9 cellular contexts compared by ENCODE assay signal in the genomic region with DNA sequence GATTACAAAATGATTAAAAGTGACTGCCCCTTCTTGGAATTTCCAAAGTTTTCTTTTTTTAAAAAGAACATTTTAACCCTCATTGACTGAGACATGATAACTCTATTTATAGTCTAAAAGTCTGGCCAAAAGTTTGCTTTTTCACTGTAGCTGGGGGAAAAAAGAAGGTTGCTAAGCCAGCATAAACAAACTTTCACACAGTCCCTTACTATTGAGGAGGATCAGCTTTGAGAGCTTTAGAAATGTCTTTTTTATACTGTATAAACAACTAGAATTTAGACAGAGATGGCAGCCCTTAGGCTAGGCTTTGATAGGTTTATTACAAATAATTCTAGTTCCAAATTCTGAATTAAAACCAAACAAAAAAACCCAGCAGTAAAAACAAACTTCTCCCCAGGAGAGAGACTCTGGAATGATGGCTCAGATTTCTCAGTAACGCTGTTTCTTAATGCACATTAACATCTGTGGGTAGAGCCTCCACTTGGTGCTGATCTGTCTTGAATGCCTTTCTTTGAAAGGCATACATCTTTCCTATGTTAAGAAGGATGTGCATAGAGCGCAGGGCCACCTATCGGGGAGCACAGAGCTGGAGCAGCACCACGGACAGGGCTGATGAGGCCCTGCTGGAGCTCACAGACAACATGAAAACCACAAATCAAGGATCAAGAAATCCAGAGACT.
DNase-seq lines count a peak whose midpoint lies in the region; ATAC-seq, FAIRE-seq and TF ChIP-seq lines count a peak whose summit lies in the region.
"Had no signal": no experiment of that assay in that cellular context is flagged by ENCODE, and none has a peak within 500 bp of the region (broad histone marks: within the 10 kb centered on the region; RNA-seq: fewer than 3 reads in every experiment).

No MANE protein-coding gene starts in this region.

- H3F3A ChIP-seq in GM23338 (replicated peaks; ENCODE audit: low read depth), result no peaks in the 10 kb centered on the region

- H3K9me1 ChIP-seq in endothelial cell of umbilical vein (replicated peaks; ENCODE audit: control insufficient read depth, extremely low read depth, insufficient read depth, low read length), result no peaks in the 10 kb centered on the region

- no peaks in the 10 kb centered on the region for H3K27me3 ChIP-seq in GM23338 (ENCODE audit: insufficient read depth)
- peaks cover 0 to 1% of the 10 kb centered on the region in 2 experiments for H3K27me3 ChIP-seq in endothelial cell of umbilical vein (ENCODE audit: control insufficient read depth in 2 of 2, insufficient read depth in 2 of 2, low read length in 2 of 2)
- no peaks in the 10 kb centered on the region for H3K27me3 ChIP-seq in lower lobe of right lung (ENCODE audit: low read depth)

- peaks cover 5% of the 10 kb centered on the region for H3K27me3 Mint-ChIP-seq in GM23338 (ENCODE audit: insufficient read depth, low read depth, poor library complexity)

- H3K4me3 Mint-ChIP-seq in GM23338, result no peak overlapping the region

- peak; percentile 77 for DNase-seq in GM23338 (ENCODE audit: low spot score)
- peak; percentile 23 for DNase-seq in NCI-H82 (lab: John Stamatoyannopoulos, UW)
- no peak for DNase-seq in endothelial cell of umbilical vein (ENCODE audit: low read depth, low spot score)
- peak; percentile 4 for DNase-seq in skeletal muscle cell (ENCODE audit: low read depth)
- DNase-seq in lower lobe of right lung, result no peak
- DNase-seq in NCI-H1048 (lab: John Stamatoyannopoulos, UW), result no peak
- DNase-seq: NCI-H1105 had no signal

- H3K36me3 ChIP-seq in GM23338 (ENCODE audit: insufficient read depth), result peaks cover 6% of the 10 kb centered on the region; the same call in 1 of the 2 replicates
- H3K36me3 ChIP-seq in endothelial cell of umbilical vein (ENCODE audit: control insufficient read depth in 2 of 2, extremely low read depth in 1 of 2, insufficient read depth in 2 of 2, low read length in 2 of 2), result no peaks in the 10 kb centered on the region
- peaks cover 22% of the 10 kb centered on the region for H3K36me3 ChIP-seq in lower lobe of right lung

- H3K9ac ChIP-seq in endothelial cell of umbilical vein (replicated peaks; ENCODE audit: extremely low read depth, insufficient read depth, low read length), result no peak overlapping the region

- H3K4me1 Mint-ChIP-seq in GM23338, result peaks cover 15% of the 10 kb centered on the region

- no TSS peak for BruUV-seq in endothelial cell of umbilical vein (replicated peaks; lab: Mats Ljungman, UMichigan)

- peaks cover 7% of the 10 kb centered on the region for H3K36me3 Mint-ChIP-seq in GM23338 (ENCODE audit: low read depth)

- 0 out of 2 replicates have a peak, but pooled peaks cover 6% of the 10 kb centered on the region for H3K9me2 ChIP-seq in GM23338 (ENCODE audit: insufficient read depth)

- no peaks in the 10 kb centered on the region for H3K4me1 ChIP-seq in GM23338 (ENCODE audit: insufficient read depth)
- peaks cover 4% of the 10 kb centered on the region for H3K4me1 ChIP-seq in endothelial cell of umbilical vein (ENCODE audit: control insufficient read depth, extremely low read depth, insufficient read depth, low read length)
- H3K4me1 ChIP-seq in lower lobe of right lung, result peaks cover 31% of the 10 kb centered on the region

- TF ChIP-seq CTCF in GM23338 (conservative IDR thresholded peaks at IDR 0.05; ENCODE audit: low read depth in 2 of 2), result no peak; a peak in 1 of 4 replicates
- TF ChIP-seq CTCF in endothelial cell of umbilical vein (IDR thresholded peaks at IDR 0.05; ENCODE audit: extremely low read depth in 1 of 2, insufficient read depth in 1 of 2, low read depth in 1 of 2, low read length in 2 of 2), result no peak
- no peak for TF ChIP-seq CTCF in lower lobe of right lung (IDR thresholded peaks at IDR 0.05)

- no peaks in the 10 kb centered on the region; the same call in 2 of the 3 replicates for H3K9me3 Mint-ChIP-seq in GM23338

- ATAC-seq in GM23338, result peak; percentile 96
- no peak for ATAC-seq in lower lobe of right lung
- no peak for ATAC-seq in HG03432 (IDR thresholded peaks at IDR 0.05; ENCODE audit: unreplicated experiment)
- no peak for ATAC-seq in GM19467 (IDR thresholded peaks at IDR 0.05; ENCODE audit: unreplicated experiment)

- H2AFZ ChIP-seq in GM23338, result no peak overlapping the region
- H2AFZ ChIP-seq in endothelial cell of umbilical vein (ENCODE audit: low read depth, low read length), result no peak overlapping the region

- H3K9me3 ChIP-seq in endothelial cell of umbilical vein (replicated peaks; ENCODE audit: control insufficient read depth, insufficient read depth, low read length) (no peaks in the 10 kb centered on the region), lower lobe of right lung (no peaks in the 10 kb centered on the region)

- H4K20me1 ChIP-seq in GM23338 (replicated peaks; ENCODE audit: insufficient read depth), result peaks cover 4% of the 10 kb centered on the region; the same call in 1 of the 2 replicates
- no peaks in the 10 kb centered on the region for H4K20me1 ChIP-seq in endothelial cell of umbilical vein (replicated peaks; ENCODE audit: control insufficient read depth, extremely low read depth, insufficient read depth, low read length)

- H3K27ac ChIP-seq in GM23338 (ENCODE audit: low read depth), result no peak overlapping the region
- no peak overlapping the region for H3K27ac ChIP-seq in endothelial cell of umbilical vein (ENCODE audit: insufficient read depth, low read depth, low read length)
- no peak overlapping the region for H3K27ac ChIP-seq in lower lobe of right lung

- dilution Hi-C loops in endothelial cell of umbilical vein (cut with MboI; ENCODE audit: extremely low pct_ligation_motif_present, low sequenced_read_pairs), result no loop called here

- H3K4me2 ChIP-seq in GM23338, result no peak overlapping the region
- no peak overlapping the region for H3K4me2 ChIP-seq in endothelial cell of umbilical vein (ENCODE audit: insufficient read depth, low read length)

- FAIRE-seq in endothelial cell of umbilical vein (lab: Jason Lieb, UNC), result peak; percentile 18

- H3K4me3 ChIP-seq in GM23338, result no peak overlapping the region
- H3K4me3 ChIP-seq in endothelial cell of umbilical vein (replicated peaks in 1 of 3; ENCODE audit: insufficient read depth in 1 of 3, low read depth in 1 of 3, low read length in 3 of 3), result no peak overlapping the region
- H3K4me3 ChIP-seq in skeletal muscle cell (ENCODE audit: low read depth, low read length), result no peak overlapping the region
- no peak overlapping the region for H3K4me3 ChIP-seq in lower lobe of right lung

- POLR2A ChIA-PET in endothelial cell of umbilical vein (lab: Charles Lee), result interaction anchor here (0.7 kb wide), 1 partner anchor 929 kb away, joined by 5 read pairs; no protein-coding TSS in a partner anchor

- intact Hi-C loops in endothelial cell of umbilical vein (cut with micrococcal nuclease) (no loop called here), lower lobe of right lung (cut with DNase I) (no loop called here)

- no peak for TF ChIP-seq POLR2A in endothelial cell of umbilical vein (IDR thresholded peaks at IDR 0.05; ENCODE audit: low read depth, low read length)

- no peak overlapping the region for H3K27ac Mint-ChIP-seq in GM23338

- H3K79me2 ChIP-seq in GM23338 (replicated peaks; ENCODE audit: insufficient read depth) (no peaks in the 10 kb centered on the region), endothelial cell of umbilical vein (ENCODE audit: control insufficient read depth, insufficient read depth, low read length) (no peaks in the 10 kb centered on the region)

- CTCF ChIA-PET in endothelial cell of umbilical vein (lab: Charles Lee), result interaction anchor here (0.7 to 1.1 kb wide), 7 partner anchors 13 to 144 kb away, joined by 3 to 8 read pairs (median 4); no protein-coding TSS in a partner anchor

TF ChIP-seq in GM23338, 12 proteins besides CTCF, POLR2A, EP300 and RAD21 (continues in another document):
- TF ChIP-seq EZH2 (IDR thresholded peaks at IDR 0.05; ENCODE audit: low read depth, unreplicated experiment), result no peak

TF ChIP-seq in endothelial cell of umbilical vein, 7 proteins besides CTCF, POLR2A, EP300 and RAD21:
- TF ChIP-seq, protein P1, sequence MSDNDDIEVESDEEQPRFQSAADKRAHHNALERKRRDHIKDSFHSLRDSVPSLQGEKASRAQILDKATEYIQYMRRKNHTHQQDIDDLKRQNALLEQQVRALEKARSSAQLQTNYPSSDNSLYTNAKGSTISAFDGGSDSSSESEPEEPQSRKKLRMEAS (IDR thresholded peaks at IDR 0.05; ENCODE audit: insufficient read depth, insufficient read length), result no peak
- TF ChIP-seq POLR2AphosphoS5 (IDR thresholded peaks at IDR 0.05; ENCODE audit: insufficient read depth, low read depth, low read length), result no peak
- TF ChIP-seq JUN (IDR thresholded peaks at IDR 0.05; ENCODE audit: borderline replicate concordance, insufficient read depth, insufficient read length, low read depth), result no peak
- TF ChIP-seq FOS (IDR thresholded peaks at IDR 0.05; ENCODE audit: borderline replicate concordance, insufficient read depth, low read length), result no peak
- TF ChIP-seq MYC (IDR thresholded peaks at IDR 0.05; ENCODE audit: low read depth, low read length), result no peak
- TF ChIP-seq EZH2 (IDR thresholded peaks at IDR 0.05; ENCODE audit: borderline replicate concordance, low read depth, low read length, severe bottlenecking), result no peak
- TF ChIP-seq GATA2 (IDR thresholded peaks at IDR 0.05; ENCODE audit: insufficient read depth, insufficient read length, low read depth, low read length), result no peak
TF ChIP-seq in endothelial cell of umbilical vein: peak in this region for 0.

Comparison
In these comparisons a context has a peak if more than half of its experiments do, and no peak if none do; other contexts are left out.
1. DNase-seq: peak in GM23338 (single experiment), NCI-H82 (single experiment) and skeletal muscle cell (single experiment); none in endothelial cell of umbilical vein (single experiment), lower lobe of right lung (single experiment) and NCI-H1048 (single experiment).